In genomic region chr22:45224331-45224730, GRCh38 we compare ENCODE assay signal across 19 cellular contexts. TPM values are rescaled to one million over a fixed set of nuclear protein-coding genes. Genes with fewer than 3 reads are reported as not detected.
DNase-seq lines count a peak whose midpoint lies in the region; ATAC-seq and TF ChIP-seq lines count a peak whose summit lies in the region.
"Had no signal": no experiment of that assay in that cellular context is flagged by ENCODE, and none has a peak within 500 bp of the region (broad histone marks: within the 10 kb centered on the region; RNA-seq: fewer than 3 reads in every experiment).

No MANE protein-coding gene starts in this region.

- H3K27me3 ChIP-seq in endodermal cell (ENCODE audit: control insufficient read depth, insufficient read depth, low read length, poor library complexity, severe bottlenecking), result no peaks in the 10 kb centered on the region
- H3K27me3 ChIP-seq: hepatocyte, SJSA1, stomach, uterus had no signal

- no peak for ATAC-seq in HG02970 (IDR thresholded peaks at IDR 0.05; ENCODE audit: low FRiP score, unreplicated experiment)
- ATAC-seq: Panc1, T-helper 17 cell had no signal

- CTCF ChIA-PET in RWPE1 (lab: Yijun Ruan, JAX), result interaction anchor here (0.5 kb wide), 1 partner anchor 123 kb away, joined by 4 read pairs; no protein-coding TSS in a partner anchor

- DNase-seq in RWPE1 (ENCODE audit: low spot score) (no peak), endodermal cell (peak; percentile 27), neural crest cell (ENCODE audit: low read depth, low spot score) (no peak), type B pancreatic cell (ENCODE audit: extremely low spot score, unreplicated experiment) (no peak), GM13977 (ENCODE audit: low spot score) (no peak)
- DNase-seq in stimulated activated CD4-positive, alpha-beta T cell treated with anti-CD3 and anti-CD28 coated beads, Interleukin-15, amount 100 ng/mL, for 24 hours, result no peak
- DNase-seq: activated CD4-positive, alpha-beta T cell treated with anti-CD3 and anti-CD28 coated beads, Interleukin-2, amount 10 ng/mL, durations not matched to agents 24 days and 14 days; activated naive CD8-positive, alpha-beta T cell treated with anti-CD3 and anti-CD28 coated beads for 36 hours; CD8-positive, alpha-beta memory T cell; DMS153; H7; stimulated activated CD4-positive, alpha-beta T cell treated with anti-CD3 and anti-CD28 coated beads, Interleukin-4, amount 100 ng/mL, for 24 hours; stomach; T-helper 17 cell; uterus had no signal

- in situ Hi-C loops in GM13977 (cut with MboI; ENCODE audit: low pct_unique_long_range_greater_than_20kb, low sequenced_read_pairs, unreplicated experiment), result no loop called here

- no peak overlapping the region for H3K4me3 ChIP-seq in endodermal cell (ENCODE audit: low read length)
- H3K4me3 ChIP-seq: hepatocyte, SJSA1, stomach, uterus had no signal

- no peak overlapping the region for H3K4me3 Mint-ChIP-seq in endodermal cell
- no peak overlapping the region for H3K4me3 Mint-ChIP-seq in neural crest cell
- no peak overlapping the region for H3K4me3 Mint-ChIP-seq in type B pancreatic cell
- H3K4me3 Mint-ChIP-seq: activated CD4-positive, alpha-beta T cell treated with anti-CD3 and anti-CD28 coated beads, Interleukin-2, amount 10 ng/mL, durations not matched to agents 24 days and 14 days; activated naive CD8-positive, alpha-beta T cell treated with anti-CD3 and anti-CD28 coated beads for 36 hours; T-helper 17 cell had no signal

- POLR2A ChIA-PET in RWPE1 (lab: Yijun Ruan, JAX; ENCODE audit: low non-redundant PET), result no interaction called here

- WGBS in endodermal cell (ENCODE audit: insufficient coverage in 1 of 2, insufficient read length in 1 of 2), 2 experiments, result 84 to 92% methylated on average over 10 to 11 of the region's 11 CpGs

- H3K27ac ChIP-seq in RWPE1 (peak overlapping the region; percentile 99), endodermal cell (ENCODE audit: low read depth, low read length) (no peak overlapping the region)
- H3K27ac ChIP-seq: hepatocyte, SJSA1, uterus had no signal

- no peaks in the 10 kb centered on the region for H3K9me3 ChIP-seq in endodermal cell (ENCODE audit: control insufficient read depth, low read length)
- H3K9me3 ChIP-seq: SJSA1, stomach, uterus had no signal

- H3K27ac Mint-ChIP-seq in endodermal cell (peak overlapping the region; percentile 49), neural crest cell (ENCODE audit: unreplicated experiment) (peak overlapping the region; percentile 98), type B pancreatic cell (peak overlapping the region; percentile 28)
- H3K27ac Mint-ChIP-seq: activated CD4-positive, alpha-beta T cell treated with anti-CD3 and anti-CD28 coated beads, Interleukin-2, amount 10 ng/mL, durations not matched to agents 24 days and 14 days; activated naive CD8-positive, alpha-beta T cell treated with anti-CD3 and anti-CD28 coated beads for 36 hours; T-helper 17 cell had no signal

- H3K27me3 Mint-ChIP-seq in endodermal cell (ENCODE audit: insufficient read depth) (no peaks in the 10 kb centered on the region), neural crest cell (ENCODE audit: low read depth) (no peaks in the 10 kb centered on the region), type B pancreatic cell (no peaks in the 10 kb centered on the region)
- H3K27me3 Mint-ChIP-seq: activated CD4-positive, alpha-beta T cell treated with anti-CD3 and anti-CD28 coated beads, Interleukin-2, amount 10 ng/mL, durations not matched to agents 24 days and 14 days; activated naive CD8-positive, alpha-beta T cell treated with anti-CD3 and anti-CD28 coated beads for 36 hours; CD8-positive, alpha-beta memory T cell; T-helper 17 cell had no signal

- no peak overlapping the region for H3K9ac ChIP-seq in endodermal cell (ENCODE audit: extremely low read depth, low read length, poor library complexity, severe bottlenecking)

- peaks cover 11% of the 10 kb centered on the region for H3K4me1 Mint-ChIP-seq in endodermal cell
- H3K4me1 Mint-ChIP-seq in neural crest cell, result peaks cover 52% of the 10 kb centered on the region
- H3K4me1 Mint-ChIP-seq in type B pancreatic cell (ENCODE audit: unreplicated experiment), result peaks cover 41% of the 10 kb centered on the region

- no peaks in the 10 kb centered on the region for H3K36me3 ChIP-seq in endodermal cell (ENCODE audit: control insufficient read depth, insufficient read depth, low read length)
- H3K36me3 ChIP-seq: stomach, uterus had no signal

- H3K9me3 Mint-ChIP-seq in endodermal cell (no peaks in the 10 kb centered on the region), neural crest cell (no peaks in the 10 kb centered on the region), type B pancreatic cell (no peaks in the 10 kb centered on the region)
- H3K9me3 Mint-ChIP-seq: activated CD4-positive, alpha-beta T cell treated with anti-CD3 and anti-CD28 coated beads, Interleukin-2, amount 10 ng/mL, durations not matched to agents 24 days and 14 days; activated naive CD8-positive, alpha-beta T cell treated with anti-CD3 and anti-CD28 coated beads for 36 hours; CD8-positive, alpha-beta memory T cell had no signal

- TF ChIP-seq CTCF in RWPE1 (conservative IDR thresholded peaks at IDR 0.05; ENCODE audit: low read depth) (no peak), endodermal cell (conservative IDR thresholded peaks at IDR 0.05) (no peak), neural crest cell (conservative IDR thresholded peaks at IDR 0.05) (no peak), type B pancreatic cell (conservative IDR thresholded peaks at IDR 0.05) (no peak), GM13977 (IDR thresholded peaks at IDR 0.05; ENCODE audit: extremely low read depth, insufficient read depth, missing control alignments) (no peak)

- H3K36me3 Mint-ChIP-seq in endodermal cell (ENCODE audit: low read depth) (no peaks in the 10 kb centered on the region), neural crest cell (ENCODE audit: low read depth) (no peaks in the 10 kb centered on the region), type B pancreatic cell (no peaks in the 10 kb centered on the region)
- H3K36me3 Mint-ChIP-seq: activated naive CD8-positive, alpha-beta T cell treated with anti-CD3 and anti-CD28 coated beads for 36 hours had no signal

- no peaks in the 10 kb centered on the region for H3K4me1 ChIP-seq in endodermal cell (ENCODE audit: control insufficient read depth, insufficient read depth, low read length)
- H3K4me1 ChIP-seq: uterus had no signal

RNA-seq across cellular contexts. Expression of gene KIAA0930, which starts 16.4 kb away (rescaled TPM):
- total RNA-seq in endodermal cell (10 to 100 TPM; 36.2 to 47.8 TPM), neural crest cell (56.9 and 60.2 TPM in 2 replicates), type B pancreatic cell (ENCODE audit: low replicate concordance) (54.1 and 68.0 TPM in 2 replicates)
- polyA plus RNA-seq in endodermal cell (2013, experiment 1 of 2), result 38.3 TPM
- 36.4 TPM for polyA plus RNA-seq in endodermal cell (2013, experiment 2 of 2)

Comparison
In these comparisons a context has a peak if more than half of its experiments do, and no peak if none do; other contexts are left out.
1. H3K27ac Mint-ChIP-seq: peak in every context shown above with its lines; median percentile 98 in neural crest cell; 49 in endodermal cell; 28 in type B pancreatic cell.